In genomic region chr7:21023841-21024502, GRCh38 we compare ENCODE assay signal across 1 cellular context.
TF ChIP-seq lines count a peak whose summit lies in the region.

No MANE protein-coding gene starts in this region.

TF ChIP-seq in GM23338, 12 proteins besides CTCF, POLR2A, EP300 and RAD21 (continued from another document):
- TF ChIP-seq ZNF462 (CRISPR knock-in tag; IDR thresholded peaks at IDR 0.05) (no peak), EZH2phosphoT487 (IDR thresholded peaks at IDR 0.05; ENCODE audit: unreplicated experiment) (no peak), STAT1 (IDR thresholded peaks at IDR 0.05; ENCODE audit: unreplicated experiment) (no peak), NANOG (IDR thresholded peaks at IDR 0.05; ENCODE audit: borderline replicate concordance) (no peak), JUNB (IDR thresholded peaks at IDR 0.05; ENCODE audit: unreplicated experiment) (no peak), CREB1 (CRISPR knock-in tag; IDR thresholded peaks at IDR 0.05; ENCODE audit: low read depth) (no peak), EZH2 (IDR thresholded peaks at IDR 0.05; ENCODE audit: low read depth, unreplicated experiment) (no peak), POLR2AphosphoS5 (IDR thresholded peaks at IDR 0.05; ENCODE audit: low read depth) (no peak), ZNF331 (CRISPR knock-in tag; IDR thresholded peaks at IDR 0.05; ENCODE audit: low read depth) (no peak)
